Comparison of ENCODE assay signal across 20 cellular contexts in genomic region chr17:63276376-63276775, GRCh38.
"Had no signal": no experiment of that assay in that cellular context is flagged by ENCODE, and none has a peak within 500 bp of the region (broad histone marks: within the 10 kb centered on the region; RNA-seq: fewer than 3 reads in every experiment).

No MANE protein-coding gene starts in this region.

- H3K4me3 ChIP-seq: ascending aorta, colonic mucosa, gastroesophageal sphincter, lung, testis, upper lobe of right lung had no signal

- H3K4me3 Mint-ChIP-seq: activated CD4-positive, alpha-beta memory T cell treated with anti-CD3 and anti-CD28 coated beads, Interleukin-2, amount 10 ng/mL, durations not matched to agents 7 days and 5 days; activated CD4-positive, alpha-beta T cell treated with anti-CD3 and anti-CD28 coated beads for 36 hours; natural killer cell treated with Interleukin-12 subunit alpha and Interleukin-12 subunit beta and Interleukin-15 and Interleukin-18, amount 100 ng/mL, for 72 hours; stimulated activated naive CD8-positive, alpha-beta T cell treated with anti-CD3 and anti-CD28 coated beads, Interleukin-15, Interleukin-2, amounts not matched to agents 100 ng/mL and 50 ng/mL, for 24 hours had no signal

- H3K36me3 Mint-ChIP-seq: natural killer cell treated with Interleukin-12 subunit alpha and Interleukin-12 subunit beta and Interleukin-15 and Interleukin-18, amount 100 ng/mL, for 72 hours had no signal

- H3K27ac ChIP-seq: ascending aorta, colonic mucosa, gastroesophageal sphincter, testis, upper lobe of right lung, VCaP had no signal

- H3K27me3 ChIP-seq: ascending aorta, colonic mucosa, gastroesophageal sphincter, testis, upper lobe of right lung had no signal

- H3K4me1 ChIP-seq: colonic mucosa, testis had no signal

- H3K27me3 Mint-ChIP-seq: activated CD4-positive, alpha-beta memory T cell treated with anti-CD3 and anti-CD28 coated beads, Interleukin-2, amount 10 ng/mL, durations not matched to agents 7 days and 5 days; activated CD4-positive, alpha-beta T cell treated with anti-CD3 and anti-CD28 coated beads for 36 hours; natural killer cell treated with Interleukin-12 subunit alpha and Interleukin-12 subunit beta and Interleukin-15 and Interleukin-18, amount 100 ng/mL, for 72 hours; stimulated activated naive CD8-positive, alpha-beta T cell treated with anti-CD3 and anti-CD28 coated beads, Interleukin-15, Interleukin-2, amounts not matched to agents 100 ng/mL and 50 ng/mL, for 24 hours had no signal

- ATAC-seq: gastroesophageal sphincter, upper lobe of right lung had no signal

- H3K36me3 ChIP-seq: ascending aorta, colonic mucosa, gastroesophageal sphincter, upper lobe of right lung had no signal

- H3K9me3 ChIP-seq: colonic mucosa, gastroesophageal sphincter, testis, upper lobe of right lung had no signal

- H3K9me3 Mint-ChIP-seq: activated CD4-positive, alpha-beta memory T cell treated with anti-CD3 and anti-CD28 coated beads, Interleukin-2, amount 10 ng/mL, durations not matched to agents 7 days and 5 days; natural killer cell treated with Interleukin-12 subunit alpha and Interleukin-12 subunit beta and Interleukin-15 and Interleukin-18, amount 100 ng/mL, for 72 hours; stimulated activated naive CD8-positive, alpha-beta T cell treated with anti-CD3 and anti-CD28 coated beads, Interleukin-15, Interleukin-2, amounts not matched to agents 100 ng/mL and 50 ng/mL, for 24 hours had no signal

- H3K27ac Mint-ChIP-seq: activated CD4-positive, alpha-beta memory T cell treated with anti-CD3 and anti-CD28 coated beads, Interleukin-2, amount 10 ng/mL, durations not matched to agents 7 days and 5 days; activated CD4-positive, alpha-beta T cell treated with anti-CD3 and anti-CD28 coated beads for 36 hours; natural killer cell treated with Interleukin-12 subunit alpha and Interleukin-12 subunit beta and Interleukin-15 and Interleukin-18, amount 100 ng/mL, for 72 hours; stimulated activated naive CD8-positive, alpha-beta T cell treated with anti-CD3 and anti-CD28 coated beads, Interleukin-15, Interleukin-2, amounts not matched to agents 100 ng/mL and 50 ng/mL, for 24 hours had no signal

- DNase-seq: activated CD4-positive, alpha-beta memory T cell treated with anti-CD3 and anti-CD28 coated beads, Interleukin-2, amount 10 ng/mL, durations not matched to agents 7 days and 5 days; activated CD4-positive, alpha-beta T cell treated with anti-CD3 and anti-CD28 coated beads for 36 hours; activated gamma-delta T cell treated with Interleukin-2 at 50 U/mL for 16 hours; activated T-cell treated with anti-CD3 and anti-CD28 coated beads, Interleukin-2, amount 50 U/mL, for 48 hours; caudate nucleus; colonic mucosa; effector CD4-positive, alpha-beta T cell; hippocampal formation; occipital lobe; stimulated activated CD4-positive, alpha-beta T cell treated with anti-CD3 and anti-CD28 coated beads, Interleukin-4, amount 100 ng/mL, for 1 hour; stimulated activated CD8-positive, alpha-beta memory T cell treated with anti-CD3 and anti-CD28 coated beads, Interleukin-4, amount 100 ng/mL, for 48 hours; T-helper 1 cell; testis; upper lobe of right lung had no signal
